Comparison of ENCODE assay signal across 1 cellular context in genomic region chr9:129458663-129459549, GRCh38.
TF ChIP-seq lines count a peak whose summit lies in the region.

No MANE protein-coding gene starts in this region.

TF ChIP-seq in H1, 55 proteins besides CTCF, POLR2A, EP300 and RAD21 (continued from another document):
- TF ChIP-seq YY1 (IDR thresholded peaks at IDR 0.05; ENCODE audit: low read depth, low read length): 0 out of 2 replicates have a peak, but pooled peaks have one; percentile 20
